In the genomic region with DNA sequence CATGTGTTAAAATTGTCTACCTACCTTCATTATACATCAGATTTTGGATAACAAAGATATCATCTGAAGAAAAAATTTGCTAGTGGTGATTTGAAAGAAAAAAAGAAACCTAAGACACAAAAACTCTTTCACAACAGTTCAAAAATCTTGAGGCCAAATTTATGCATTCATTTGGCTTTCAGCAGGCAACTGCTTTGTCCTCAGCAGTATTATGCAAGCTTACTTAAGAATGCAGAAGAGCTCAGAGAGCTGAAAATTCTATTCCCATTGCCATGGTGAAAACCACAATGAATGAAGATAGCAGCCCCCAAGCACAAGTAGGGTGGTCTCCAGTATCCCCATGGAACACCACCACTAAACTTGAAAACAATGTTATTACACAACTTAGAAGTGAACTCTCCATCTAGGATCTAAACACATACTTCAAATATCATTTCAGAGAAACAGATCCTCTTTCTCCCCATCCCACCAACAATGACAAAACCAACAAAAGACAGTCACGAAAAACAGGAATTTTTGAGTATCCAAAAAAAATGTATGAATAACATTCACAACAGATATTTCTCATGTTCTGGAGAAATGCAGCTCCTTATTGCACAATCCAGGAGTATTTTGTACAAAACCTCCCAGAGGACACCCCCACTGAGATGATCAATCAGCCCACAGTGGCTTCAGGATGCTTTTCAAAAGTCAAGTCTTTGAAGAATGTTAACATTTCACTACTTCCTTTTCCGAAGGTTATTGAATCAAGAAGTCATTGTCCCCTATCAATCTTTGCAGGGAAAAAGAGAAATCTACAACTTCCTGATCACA, we compare ENCODE assay signal across 14 cellular contexts.
DNase-seq lines count a peak whose midpoint lies in the region; ATAC-seq, FAIRE-seq and TF ChIP-seq lines count a peak whose summit lies in the region.
"Had no signal": no experiment of that assay in that cellular context is flagged by ENCODE, and none has a peak within 500 bp of the region (broad histone marks: within the 10 kb centered on the region; RNA-seq: fewer than 3 reads in every experiment).

No MANE protein-coding gene starts in this region.

- no peaks in the 10 kb centered on the region for H3K36me3 Mint-ChIP-seq in astrocyte (ENCODE audit: low read depth, unreplicated experiment)

- H3K27me3 Mint-ChIP-seq in astrocyte (ENCODE audit: low read depth, unreplicated experiment): no peaks in the 10 kb centered on the region

- DNase-seq in EH (ENCODE audit: low read depth) (peak; percentile 44), astrocyte (ENCODE audit: low read depth) (peak; percentile 70), foreskin fibroblast (peak; percentile 20 to 32), sciatic nerve (ENCODE audit: low spot score) (no peak), germinal center (ENCODE audit: low spot score) (no peak), NCI-H524 treated with DMSO at 0.1 percent for 48 hours (lab: John Stamatoyannopoulos, UW) (no peak)
- DNase-seq: activated gamma-delta T cell, islet precursor cell, NCI-H187 treated with DMSO at 0.1 percent for 48 hours had no signal

- no peaks in the 10 kb centered on the region for H3K9me3 ChIP-seq in astrocyte (ENCODE audit: insufficient read depth, low read depth, low read length)

- peak overlapping the region; percentile 1 for H3K4me2 ChIP-seq in astrocyte (ENCODE audit: low read length)

- H3K27me3 ChIP-seq in astrocyte (ENCODE audit: insufficient read depth, low read length): no peaks in the 10 kb centered on the region

- TF ChIP-seq CTCF in astrocyte (IDR thresholded peaks at IDR 0.05; ENCODE audit: insufficient read depth, low read depth, low read length) (no peak), foreskin fibroblast (IDR thresholded peaks at IDR 0.05; ENCODE audit: low read depth, low read length) (no peak)

- no peak overlapping the region for H3K9ac ChIP-seq in astrocyte (ENCODE audit: low read length)
- H3K9ac ChIP-seq: parathyroid adenoma had no signal

- ATAC-seq in sciatic nerve (peak; percentile 95), GM21360 (IDR thresholded peaks at IDR 0.05; ENCODE audit: unreplicated experiment) (no peak), HG03196 (IDR thresholded peaks at IDR 0.05; ENCODE audit: unreplicated experiment) (no peak)
- ATAC-seq: activated CD4-positive, CD25-positive, alpha-beta regulatory T cell treated with anti-CD3 and anti-CD28 coated beads, Interleukin-2, amount 50 U/mL, for 24 hours; Panc1 had no signal

- peaks cover 4% of the 10 kb centered on the region for H3K4me1 ChIP-seq in astrocyte (ENCODE audit: insufficient read depth, low read length)
- H3K4me1 ChIP-seq: parathyroid adenoma had no signal

- peaks cover 18% of the 10 kb centered on the region for H3K4me1 Mint-ChIP-seq in astrocyte (ENCODE audit: low read depth, unreplicated experiment)

- H3K27ac ChIP-seq in astrocyte (ENCODE audit: low read depth, low read length): no peak overlapping the region
- H3K27ac ChIP-seq: parathyroid adenoma had no signal

- intact Hi-C loops in sciatic nerve (cut with DNase I): loop anchor here (10.0 kb wide), 1 partner anchor 195 kb away; a partner anchor contains a TSS

- no peaks in the 10 kb centered on the region for H3K79me2 ChIP-seq in astrocyte (ENCODE audit: insufficient read depth, low read length)
- H3K79me2 ChIP-seq: parathyroid adenoma had no signal

- H3K27ac Mint-ChIP-seq in astrocyte (ENCODE audit: unreplicated experiment): no peak overlapping the region

- H2AFZ ChIP-seq in astrocyte (ENCODE audit: low read depth, low read length): no peak overlapping the region
- H2AFZ ChIP-seq: parathyroid adenoma had no signal

- H3K36me3 ChIP-seq in astrocyte (ENCODE audit: insufficient read depth, low read length): no peaks in the 10 kb centered on the region

- H4K20me1 ChIP-seq in astrocyte (ENCODE audit: insufficient read depth, low read length): no peaks in the 10 kb centered on the region

- H3K4me3 Mint-ChIP-seq in astrocyte (ENCODE audit: unreplicated experiment): no peak overlapping the region

- H3K9me3 Mint-ChIP-seq in astrocyte (ENCODE audit: unreplicated experiment): no peaks in the 10 kb centered on the region

- no peak for FAIRE-seq in astrocyte (lab: Jason Lieb, UNC)

- H3K4me3 ChIP-seq in astrocyte (ENCODE audit: insufficient read depth, low read depth, low read length) (no peak overlapping the region), foreskin fibroblast (ENCODE audit: low read depth in 1 of 2, low read length in 2 of 2) (no peak overlapping the region)

Comparison
In these comparisons a context has a peak if more than half of its experiments do, and no peak if none do; other contexts are left out.
1. DNase-seq: peak in EH (single experiment), astrocyte (single experiment) and foreskin fibroblast (2 of 2); none in sciatic nerve (single experiment), germinal center (single experiment) and NCI-H524 treated with DMSO at 0.1 percent for 48 hours (single experiment).